In the genomic region with DNA sequence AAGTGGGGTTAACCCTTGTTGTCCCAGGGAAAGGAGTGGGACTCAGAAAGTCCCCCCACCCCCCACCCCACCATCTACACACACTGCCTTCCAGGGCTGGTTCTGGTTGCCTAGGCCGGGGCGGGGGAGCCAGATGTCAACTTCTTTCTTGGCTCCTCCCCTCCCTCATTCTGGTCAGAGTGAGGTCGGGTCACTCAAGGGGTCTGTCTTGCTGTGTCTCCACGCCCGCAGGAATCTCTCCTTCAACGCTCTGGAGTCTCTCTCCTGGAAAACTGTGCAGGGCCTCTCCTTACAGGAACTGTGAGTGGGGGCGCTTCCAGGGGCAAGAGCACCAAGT, we compare ENCODE assay signal across 1 cellular context.
TF ChIP-seq lines count a peak whose summit lies in the region.

No MANE protein-coding gene starts in this region.

TF ChIP-seq in GM23338, 12 proteins besides CTCF, POLR2A, EP300 and RAD21 (continued from another document):
- TF ChIP-seq, protein P1, sequence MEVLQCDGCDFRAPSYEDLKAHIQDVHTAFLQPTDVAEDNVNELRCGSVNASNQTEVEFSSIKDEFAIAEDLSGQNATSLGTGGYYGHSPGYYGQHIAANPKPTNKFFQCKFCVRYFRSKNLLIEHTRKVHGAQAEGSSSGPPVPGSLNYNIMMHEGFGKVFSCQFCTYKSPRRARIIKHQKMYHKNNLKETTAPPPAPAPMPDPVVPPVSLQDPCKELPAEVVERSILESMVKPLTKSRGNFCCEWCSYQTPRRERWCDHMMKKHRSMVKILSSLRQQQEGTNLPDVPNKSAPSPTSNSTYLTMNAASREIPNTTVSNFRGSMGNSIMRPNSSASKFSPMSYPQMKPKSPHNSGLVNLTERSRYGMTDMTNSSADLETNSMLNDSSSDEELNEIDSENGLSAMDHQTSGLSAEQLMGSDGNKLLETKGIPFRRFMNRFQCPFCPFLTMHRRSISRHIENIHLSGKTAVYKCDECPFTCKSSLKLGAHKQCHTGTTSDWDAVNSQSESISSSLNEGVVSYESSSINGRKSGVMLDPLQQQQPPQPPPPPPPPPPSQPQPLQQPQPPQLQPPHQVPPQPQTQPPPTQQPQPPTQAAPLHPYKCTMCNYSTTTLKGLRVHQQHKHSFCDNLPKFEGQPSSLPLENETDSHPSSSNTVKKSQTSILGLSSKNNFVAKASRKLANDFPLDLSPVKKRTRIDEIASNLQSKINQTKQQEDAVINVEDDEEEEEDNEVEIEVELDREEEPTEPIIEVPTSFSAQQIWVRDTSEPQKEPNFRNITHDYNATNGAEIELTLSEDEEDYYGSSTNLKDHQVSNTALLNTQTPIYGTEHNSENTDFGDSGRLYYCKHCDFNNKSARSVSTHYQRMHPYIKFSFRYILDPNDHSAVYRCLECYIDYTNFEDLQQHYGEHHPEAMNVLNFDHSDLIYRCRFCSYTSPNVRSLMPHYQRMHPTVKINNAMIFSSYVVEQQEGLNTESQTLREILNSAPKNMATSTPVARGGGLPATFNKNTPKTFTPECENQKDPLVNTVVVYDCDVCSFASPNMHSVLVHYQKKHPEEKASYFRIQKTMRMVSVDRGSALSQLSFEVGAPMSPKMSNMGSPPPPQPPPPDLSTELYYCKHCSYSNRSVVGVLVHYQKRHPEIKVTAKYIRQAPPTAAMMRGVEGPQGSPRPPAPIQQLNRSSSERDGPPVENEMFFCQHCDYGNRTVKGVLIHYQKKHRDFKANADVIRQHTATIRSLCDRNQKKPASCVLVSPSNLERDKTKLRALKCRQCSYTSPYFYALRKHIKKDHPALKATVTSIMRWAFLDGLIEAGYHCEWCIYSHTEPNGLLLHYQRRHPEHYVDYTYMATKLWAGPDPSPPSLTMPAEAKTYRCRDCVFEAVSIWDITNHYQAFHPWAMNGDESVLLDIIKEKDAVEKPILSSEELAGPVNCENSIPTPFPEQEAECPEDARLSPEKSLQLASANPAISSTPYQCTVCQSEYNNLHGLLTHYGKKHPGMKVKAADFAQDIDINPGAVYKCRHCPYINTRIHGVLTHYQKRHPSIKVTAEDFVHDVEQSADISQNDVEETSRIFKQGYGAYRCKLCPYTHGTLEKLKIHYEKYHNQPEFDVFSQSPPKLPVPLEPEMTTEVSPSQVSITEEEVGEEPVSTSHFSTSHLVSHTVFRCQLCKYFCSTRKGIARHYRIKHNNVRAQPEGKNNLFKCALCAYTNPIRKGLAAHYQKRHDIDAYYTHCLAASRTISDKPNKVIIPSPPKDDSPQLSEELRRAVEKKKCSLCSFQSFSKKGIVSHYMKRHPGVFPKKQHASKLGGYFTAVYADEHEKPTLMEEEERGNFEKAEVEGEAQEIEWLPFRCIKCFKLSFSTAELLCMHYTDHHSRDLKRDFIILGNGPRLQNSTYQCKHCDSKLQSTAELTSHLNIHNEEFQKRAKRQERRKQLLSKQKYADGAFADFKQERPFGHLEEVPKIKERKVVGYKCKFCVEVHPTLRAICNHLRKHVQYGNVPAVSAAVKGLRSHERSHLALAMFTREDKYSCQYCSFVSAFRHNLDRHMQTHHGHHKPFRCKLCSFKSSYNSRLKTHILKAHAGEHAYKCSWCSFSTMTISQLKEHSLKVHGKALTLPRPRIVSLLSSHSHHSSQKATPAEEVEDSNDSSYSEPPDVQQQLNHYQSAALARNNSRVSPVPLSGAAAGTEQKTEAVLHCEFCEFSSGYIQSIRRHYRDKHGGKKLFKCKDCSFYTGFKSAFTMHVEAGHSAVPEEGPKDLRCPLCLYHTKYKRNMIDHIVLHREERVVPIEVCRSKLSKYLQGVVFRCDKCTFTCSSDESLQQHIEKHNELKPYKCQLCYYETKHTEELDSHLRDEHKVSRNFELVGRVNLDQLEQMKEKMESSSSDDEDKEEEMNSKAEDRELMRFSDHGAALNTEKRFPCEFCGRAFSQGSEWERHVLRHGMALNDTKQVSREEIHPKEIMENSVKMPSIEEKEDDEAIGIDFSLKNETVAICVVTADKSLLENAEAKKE (CRISPR knock-in tag; IDR thresholded peaks at IDR 0.05): no peak
- TF ChIP-seq CREB1 (CRISPR knock-in tag; IDR thresholded peaks at IDR 0.05; ENCODE audit: low read depth): no peak
- no peak for TF ChIP-seq NANOG (IDR thresholded peaks at IDR 0.05; ENCODE audit: borderline replicate concordance)
- TF ChIP-seq, protein P2, sequence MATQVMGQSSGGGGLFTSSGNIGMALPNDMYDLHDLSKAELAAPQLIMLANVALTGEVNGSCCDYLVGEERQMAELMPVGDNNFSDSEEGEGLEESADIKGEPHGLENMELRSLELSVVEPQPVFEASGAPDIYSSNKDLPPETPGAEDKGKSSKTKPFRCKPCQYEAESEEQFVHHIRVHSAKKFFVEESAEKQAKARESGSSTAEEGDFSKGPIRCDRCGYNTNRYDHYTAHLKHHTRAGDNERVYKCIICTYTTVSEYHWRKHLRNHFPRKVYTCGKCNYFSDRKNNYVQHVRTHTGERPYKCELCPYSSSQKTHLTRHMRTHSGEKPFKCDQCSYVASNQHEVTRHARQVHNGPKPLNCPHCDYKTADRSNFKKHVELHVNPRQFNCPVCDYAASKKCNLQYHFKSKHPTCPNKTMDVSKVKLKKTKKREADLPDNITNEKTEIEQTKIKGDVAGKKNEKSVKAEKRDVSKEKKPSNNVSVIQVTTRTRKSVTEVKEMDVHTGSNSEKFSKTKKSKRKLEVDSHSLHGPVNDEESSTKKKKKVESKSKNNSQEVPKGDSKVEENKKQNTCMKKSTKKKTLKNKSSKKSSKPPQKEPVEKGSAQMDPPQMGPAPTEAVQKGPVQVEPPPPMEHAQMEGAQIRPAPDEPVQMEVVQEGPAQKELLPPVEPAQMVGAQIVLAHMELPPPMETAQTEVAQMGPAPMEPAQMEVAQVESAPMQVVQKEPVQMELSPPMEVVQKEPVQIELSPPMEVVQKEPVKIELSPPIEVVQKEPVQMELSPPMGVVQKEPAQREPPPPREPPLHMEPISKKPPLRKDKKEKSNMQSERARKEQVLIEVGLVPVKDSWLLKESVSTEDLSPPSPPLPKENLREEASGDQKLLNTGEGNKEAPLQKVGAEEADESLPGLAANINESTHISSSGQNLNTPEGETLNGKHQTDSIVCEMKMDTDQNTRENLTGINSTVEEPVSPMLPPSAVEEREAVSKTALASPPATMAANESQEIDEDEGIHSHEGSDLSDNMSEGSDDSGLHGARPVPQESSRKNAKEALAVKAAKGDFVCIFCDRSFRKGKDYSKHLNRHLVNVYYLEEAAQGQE (IDR thresholded peaks at IDR 0.05; ENCODE audit: unreplicated experiment): no peak
- no peak for TF ChIP-seq ZNF331 (CRISPR knock-in tag; IDR thresholded peaks at IDR 0.05; ENCODE audit: low read depth)
